In the genomic region with DNA sequence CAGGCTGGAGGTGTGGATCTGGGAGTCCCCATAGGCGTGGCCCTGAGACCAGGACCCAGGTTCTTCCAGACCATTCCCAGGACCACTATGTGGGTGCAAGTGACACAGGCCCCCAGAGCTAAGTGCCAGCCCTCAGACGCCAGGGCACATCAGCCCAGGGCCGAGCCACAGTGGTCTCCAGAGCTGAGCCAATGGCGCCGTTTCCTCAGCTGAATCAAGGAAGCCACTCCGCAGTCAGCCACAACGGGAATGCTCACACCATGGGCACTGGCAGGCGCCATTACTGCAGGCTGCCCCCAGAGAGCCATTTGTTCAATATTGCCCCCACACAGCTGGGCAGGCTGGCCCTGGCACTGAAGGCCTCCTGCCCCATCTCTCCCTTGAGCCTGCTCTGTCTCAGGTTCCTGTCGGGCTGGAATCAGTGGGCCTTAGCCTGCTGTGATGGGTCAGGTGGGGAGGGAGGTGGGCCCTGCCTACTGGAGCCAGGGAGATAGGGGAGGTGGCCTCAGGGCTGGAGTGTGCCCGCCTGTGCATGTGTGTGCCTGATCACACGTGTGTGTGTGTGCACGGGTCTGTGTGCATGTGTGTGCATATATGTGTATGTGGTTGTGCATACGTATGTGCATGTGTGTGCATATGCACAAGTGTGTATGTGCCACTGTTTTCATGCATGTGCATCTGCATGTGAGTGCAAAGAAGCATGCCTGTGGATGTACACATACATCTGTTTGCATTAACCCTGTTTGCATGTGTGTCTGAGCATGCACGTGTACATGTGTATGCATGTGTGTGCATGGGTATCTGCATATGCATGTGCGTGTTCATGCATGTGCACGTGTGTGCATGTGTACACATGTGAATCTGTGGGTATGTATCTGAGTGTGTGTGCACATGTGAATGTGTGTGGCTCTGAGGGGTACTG, we compare ENCODE assay signal across 1 cellular context.
TF ChIP-seq lines count a peak whose summit lies in the region.

No MANE protein-coding gene starts in this region.

TF ChIP-seq in K562, 482 proteins besides CTCF, POLR2A, EP300 and RAD21:
- no peak for TF ChIP-seq ZNF232 (CRISPR knock-in tag; IDR thresholded peaks at IDR 0.05)
- no peak for TF ChIP-seq ZNF780A (CRISPR knock-in tag; IDR thresholded peaks at IDR 0.05)
- no peak for TF ChIP-seq ZNF174 (CRISPR knock-in tag; IDR thresholded peaks at IDR 0.05)
- TF ChIP-seq CEBPG (CRISPR knock-in tag; IDR thresholded peaks at IDR 0.05): no peak
- TF ChIP-seq CEBPG (tag; conservative IDR thresholded peaks at IDR 0.05 in 1 of 2, IDR thresholded peaks at IDR 0.05 in 1 of 2): no peak
- TF ChIP-seq POLR3G (IDR thresholded peaks at IDR 0.05; ENCODE audit: extremely low read depth, insufficient read length, insufficient replicate concordance): no peak
- no peak for TF ChIP-seq ZNF324 (CRISPR knock-in tag; IDR thresholded peaks at IDR 0.05)
- TF ChIP-seq, protein P1, sequence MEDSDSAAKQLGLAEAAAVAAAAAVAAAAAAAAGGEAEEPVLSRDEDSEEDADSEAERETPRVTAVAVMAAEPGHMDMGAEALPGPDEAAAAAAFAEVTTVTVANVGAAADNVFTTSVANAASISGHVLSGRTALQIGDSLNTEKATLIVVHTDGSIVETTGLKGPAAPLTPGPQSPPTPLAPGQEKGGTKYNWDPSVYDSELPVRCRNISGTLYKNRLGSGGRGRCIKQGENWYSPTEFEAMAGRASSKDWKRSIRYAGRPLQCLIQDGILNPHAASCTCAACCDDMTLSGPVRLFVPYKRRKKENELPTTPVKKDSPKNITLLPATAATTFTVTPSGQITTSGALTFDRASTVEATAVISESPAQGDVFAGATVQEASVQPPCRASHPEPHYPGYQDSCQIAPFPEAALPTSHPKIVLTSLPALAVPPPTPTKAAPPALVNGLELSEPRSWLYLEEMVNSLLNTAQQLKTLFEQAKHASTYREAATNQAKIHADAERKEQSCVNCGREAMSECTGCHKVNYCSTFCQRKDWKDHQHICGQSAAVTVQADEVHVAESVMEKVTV (CRISPR knock-in tag; IDR thresholded peaks at IDR 0.05): no peak
- TF ChIP-seq, protein P2, sequence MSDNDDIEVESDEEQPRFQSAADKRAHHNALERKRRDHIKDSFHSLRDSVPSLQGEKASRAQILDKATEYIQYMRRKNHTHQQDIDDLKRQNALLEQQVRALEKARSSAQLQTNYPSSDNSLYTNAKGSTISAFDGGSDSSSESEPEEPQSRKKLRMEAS (CRISPR knock-in tag; IDR thresholded peaks at IDR 0.05): peak; percentile 54; the same call in 1 of the 2 replicates
- TF ChIP-seq NELFE (IDR thresholded peaks at IDR 0.05; ENCODE audit: insufficient read depth, insufficient read length): no peak
- no peak for TF ChIP-seq NFE2L1 (tag; IDR thresholded peaks at IDR 0.05; ENCODE audit: borderline replicate concordance, low read depth)
- TF ChIP-seq KDM1A (IDR thresholded peaks at IDR 0.05): peak in 1 of 2 experiments; percentile 87; a peak in 1 of 4 replicates
- 0 out of 2 replicates have a peak, but pooled peaks have one; percentile 33 for TF ChIP-seq IRF2 (CRISPR knock-in tag; IDR thresholded peaks at IDR 0.05)
- no peak for TF ChIP-seq ZNF695 (CRISPR knock-in tag; IDR thresholded peaks at IDR 0.05)
TF ChIP-seq in K562: peak in this region for 3.
